In the genomic region with DNA sequence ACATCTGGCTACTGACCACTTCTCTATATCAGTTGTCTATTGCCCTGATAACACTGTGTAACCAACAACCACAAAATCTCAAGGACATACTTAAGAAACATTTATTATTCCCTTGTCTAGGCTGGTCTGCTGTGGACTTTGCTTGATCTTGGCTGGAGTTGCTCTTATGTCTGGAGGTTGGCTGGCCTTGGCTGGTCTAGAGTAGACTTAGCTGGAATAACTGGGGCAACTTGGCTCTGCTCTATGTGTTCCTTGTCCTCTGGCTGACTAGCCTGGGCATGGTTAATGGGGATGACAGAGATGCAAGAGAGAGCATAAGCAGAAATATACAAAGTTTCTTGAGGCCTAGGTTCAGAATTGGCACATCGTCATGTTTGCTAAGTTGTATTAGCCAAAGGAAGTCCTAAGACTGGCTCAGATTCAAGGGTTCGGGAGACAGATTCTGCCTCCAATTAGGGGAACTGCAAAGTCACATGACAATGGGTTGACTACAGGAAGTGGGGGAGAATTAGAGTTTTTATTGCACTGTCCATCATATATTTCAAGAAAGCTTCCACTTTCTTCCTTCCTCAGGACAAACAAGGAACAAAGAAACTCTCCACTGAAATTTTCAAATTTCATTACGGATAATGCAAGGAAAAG, we compare ENCODE assay signal across 16 cellular contexts.
DNase-seq lines count a peak whose midpoint lies in the region; ATAC-seq and TF ChIP-seq lines count a peak whose summit lies in the region.
"Had no signal": no experiment of that assay in that cellular context is flagged by ENCODE, and none has a peak within 500 bp of the region (broad histone marks: within the 10 kb centered on the region; RNA-seq: fewer than 3 reads in every experiment).

No MANE protein-coding gene starts in this region.

- ATAC-seq in GM23338: no peak
- ATAC-seq in activated naive CD8-positive, alpha-beta T cell treated with anti-CD3 and anti-CD28 coated beads, Interleukin-2, amount 10 ng/mL, durations not matched to agents 7 days and 5 days (ENCODE audit: low read depth): no peak
- no peak for ATAC-seq in naive B cell (ENCODE audit: low read depth in 2 of 2)
- ATAC-seq in HG03565 (IDR thresholded peaks at IDR 0.05; ENCODE audit: unreplicated experiment): no peak
- ATAC-seq in GM19467 (IDR thresholded peaks at IDR 0.05; ENCODE audit: unreplicated experiment): no peak
- no peak for ATAC-seq in HG03045 (IDR thresholded peaks at IDR 0.05; ENCODE audit: unreplicated experiment)
- ATAC-seq: activated CD8-positive, alpha-beta memory T cell treated with anti-CD3 and anti-CD28 coated beads, Interleukin-2, amount 10 ng/mL, durations not matched to agents 7 days and 5 days had no signal

- peak overlapping the region; percentile 16; the same call in 1 of the 2 replicates for H3K27ac Mint-ChIP-seq in GM23338
- H3K27ac Mint-ChIP-seq in activated naive CD8-positive, alpha-beta T cell treated with anti-CD3 and anti-CD28 coated beads, Interleukin-2, amount 10 ng/mL, durations not matched to agents 7 days and 5 days: peak overlapping the region; percentile 9
- peak overlapping the region; percentile 9 to 83 (median 56) for H3K27ac Mint-ChIP-seq in naive B cell
- H3K27ac Mint-ChIP-seq: activated CD8-positive, alpha-beta memory T cell treated with anti-CD3 and anti-CD28 coated beads, Interleukin-2, amount 10 ng/mL, durations not matched to agents 7 days and 5 days had no signal

- H3K4me3 ChIP-seq in A673 (ENCODE audit: low read depth, low read length, poor library complexity, severe bottlenecking): no peak overlapping the region
- H3K4me3 ChIP-seq in GM23338: no peak overlapping the region
- H3K4me3 ChIP-seq: lung, SJSA1, upper lobe of left lung had no signal

- peaks cover 9% of the 10 kb centered on the region for H3K4me1 Mint-ChIP-seq in GM23338
- H3K4me1 Mint-ChIP-seq in activated naive CD8-positive, alpha-beta T cell treated with anti-CD3 and anti-CD28 coated beads, Interleukin-2, amount 10 ng/mL, durations not matched to agents 7 days and 5 days: peaks cover 43% of the 10 kb centered on the region
- peaks cover 22 to 38% (median 35%) of the 10 kb centered on the region in 3 donors for H3K4me1 Mint-ChIP-seq in naive B cell

- H3K27me3 Mint-ChIP-seq in GM23338 (ENCODE audit: insufficient read depth, low read depth, poor library complexity) (no peaks in the 10 kb centered on the region), naive B cell (no peaks in the 10 kb centered on the region)
- no peaks in the 10 kb centered on the region for H3K27me3 Mint-ChIP-seq in activated naive CD8-positive, alpha-beta T cell treated with anti-CD3 and anti-CD28 coated beads, Interleukin-2, amount 10 ng/mL, durations not matched to agents 7 days and 5 days
- H3K27me3 Mint-ChIP-seq: activated CD8-positive, alpha-beta memory T cell treated with anti-CD3 and anti-CD28 coated beads, Interleukin-2, amount 10 ng/mL, durations not matched to agents 7 days and 5 days had no signal

- CTCF ChIA-PET in A673 (lab: Charles Lee): interaction anchor here (0.6 kb wide), 1 partner anchor 57 kb away, joined by 6 read pairs; no protein-coding TSS in a partner anchor

- H4K20me1 ChIP-seq in GM23338 (replicated peaks; ENCODE audit: insufficient read depth): no peaks in the 10 kb centered on the region

- BruUV-seq in A673 (replicated peaks; lab: Mats Ljungman, UMichigan): no TSS peak

- intact Hi-C loops in A673 (cut with micrococcal nuclease; ENCODE audit: unreplicated experiment): no loop called here

- H3K36me3 ChIP-seq in A673 (ENCODE audit: insufficient read depth, low read length, poor library complexity, severe bottlenecking): no peaks in the 10 kb centered on the region
- H3K36me3 ChIP-seq in GM23338 (ENCODE audit: insufficient read depth): no peaks in the 10 kb centered on the region
- H3K36me3 ChIP-seq: SJSA1, upper lobe of left lung had no signal

- H3K4me1 ChIP-seq in A673 (ENCODE audit: insufficient read depth, low read length, poor library complexity, severe bottlenecking): peaks cover 70% of the 10 kb centered on the region
- H3K4me1 ChIP-seq in GM23338 (ENCODE audit: insufficient read depth): peaks cover 8% of the 10 kb centered on the region; the same call in 1 of the 2 replicates

- POLR2A ChIA-PET in A673 (lab: Charles Lee; ENCODE audit: low non-redundant PET): no interaction called here
- POLR2A ChIA-PET in activated naive CD8-positive, alpha-beta T cell treated with anti-CD3 and anti-CD28 coated beads, Interleukin-2, amount 10 ng/mL, durations not matched to agents 7 days and 5 days (lab: Charles Lee): interaction anchor here (1.8 kb wide), 1 partner anchor 355 kb away, joined by 21 read pairs; the partner anchor contains the start of gene IVNS1ABP

- no peaks in the 10 kb centered on the region for H3F3A ChIP-seq in GM23338 (replicated peaks; ENCODE audit: low read depth)

- H3K9me3 ChIP-seq in A673 (ENCODE audit: low read depth, low read length, poor library complexity, severe bottlenecking): no peaks in the 10 kb centered on the region
- H3K9me3 ChIP-seq: SJSA1, upper lobe of left lung had no signal

- DNase-seq in A673 (ENCODE audit: low spot score) (no peak), GM23338 (ENCODE audit: low spot score) (no peak), naive B cell (no peak), EL (no peak)
- DNase-seq in activated naive CD8-positive, alpha-beta T cell treated with anti-CD3 and anti-CD28 coated beads, Interleukin-2, amount 10 ng/mL, durations not matched to agents 7 days and 5 days: no peak
- DNase-seq: activated CD8-positive, alpha-beta memory T cell treated with anti-CD3 and anti-CD28 coated beads, Interleukin-2, amount 10 ng/mL, durations not matched to agents 7 days and 5 days; HCEC 1CT; NCI-H2107; NCI-H774; occipital lobe; upper lobe of left lung had no signal

- no peak overlapping the region for H3K4me3 Mint-ChIP-seq in GM23338
- H3K4me3 Mint-ChIP-seq in activated naive CD8-positive, alpha-beta T cell treated with anti-CD3 and anti-CD28 coated beads, Interleukin-2, amount 10 ng/mL, durations not matched to agents 7 days and 5 days: peak overlapping the region; percentile 20
- peak overlapping the region in 5 of 8 donors; percentile 33 to 64 (median 42) for H3K4me3 Mint-ChIP-seq in naive B cell
- H3K4me3 Mint-ChIP-seq: activated CD8-positive, alpha-beta memory T cell treated with anti-CD3 and anti-CD28 coated beads, Interleukin-2, amount 10 ng/mL, durations not matched to agents 7 days and 5 days had no signal

- H3K36me3 Mint-ChIP-seq in GM23338 (ENCODE audit: low read depth) (no peaks in the 10 kb centered on the region), naive B cell (peaks cover 0 to 6% of the 10 kb centered on the region in 2 donors)
- H3K36me3 Mint-ChIP-seq in activated naive CD8-positive, alpha-beta T cell treated with anti-CD3 and anti-CD28 coated beads, Interleukin-2, amount 10 ng/mL, durations not matched to agents 7 days and 5 days: peaks cover 11% of the 10 kb centered on the region

- 0 out of 2 replicates have a peak, but pooled peaks cover 3% of the 10 kb centered on the region for H3K9me2 ChIP-seq in GM23338 (ENCODE audit: insufficient read depth)

- H3K27ac ChIP-seq in A673 (ENCODE audit: low read depth, low read length, poor library complexity, severe bottlenecking) (peak overlapping the region; percentile 4), GM23338 (ENCODE audit: low read depth) (no peak overlapping the region)
- H3K27ac ChIP-seq: SJSA1 had no signal

- no peaks in the 10 kb centered on the region for H3K79me2 ChIP-seq in GM23338 (replicated peaks; ENCODE audit: insufficient read depth)

- H3K9me3 Mint-ChIP-seq in GM23338: no peaks in the 10 kb centered on the region
- peaks cover 2% of the 10 kb centered on the region for H3K9me3 Mint-ChIP-seq in activated naive CD8-positive, alpha-beta T cell treated with anti-CD3 and anti-CD28 coated beads, Interleukin-2, amount 10 ng/mL, durations not matched to agents 7 days and 5 days
- peaks cover 0 to 2% (median 0%) of the 10 kb centered on the region in 7 donors for H3K9me3 Mint-ChIP-seq in naive B cell

- H3K27me3 ChIP-seq in A673 (replicated peaks; ENCODE audit: insufficient read depth, low read depth, low read length, poor library complexity) (no peaks in the 10 kb centered on the region), GM23338 (ENCODE audit: insufficient read depth) (no peaks in the 10 kb centered on the region)
- H3K27me3 ChIP-seq: SJSA1, upper lobe of left lung had no signal

- H2AFZ ChIP-seq in GM23338: no peak overlapping the region

- no peak for TF ChIP-seq CTCF in A673 (conservative IDR thresholded peaks at IDR 0.05; ENCODE audit: low read depth, low read length)
- TF ChIP-seq CTCF in GM23338 (conservative IDR thresholded peaks at IDR 0.05; ENCODE audit: low read depth in 2 of 2): no peak

- H3K4me2 ChIP-seq in GM23338: no peak overlapping the region

TF ChIP-seq in GM23338, 12 proteins besides CTCF, POLR2A, EP300 and RAD21 (continues in another document):
- TF ChIP-seq EZH2 (IDR thresholded peaks at IDR 0.05; ENCODE audit: low read depth, unreplicated experiment) (no peak), CREB1 (CRISPR knock-in tag; IDR thresholded peaks at IDR 0.05; ENCODE audit: low read depth) (no peak)
- TF ChIP-seq, protein P1, sequence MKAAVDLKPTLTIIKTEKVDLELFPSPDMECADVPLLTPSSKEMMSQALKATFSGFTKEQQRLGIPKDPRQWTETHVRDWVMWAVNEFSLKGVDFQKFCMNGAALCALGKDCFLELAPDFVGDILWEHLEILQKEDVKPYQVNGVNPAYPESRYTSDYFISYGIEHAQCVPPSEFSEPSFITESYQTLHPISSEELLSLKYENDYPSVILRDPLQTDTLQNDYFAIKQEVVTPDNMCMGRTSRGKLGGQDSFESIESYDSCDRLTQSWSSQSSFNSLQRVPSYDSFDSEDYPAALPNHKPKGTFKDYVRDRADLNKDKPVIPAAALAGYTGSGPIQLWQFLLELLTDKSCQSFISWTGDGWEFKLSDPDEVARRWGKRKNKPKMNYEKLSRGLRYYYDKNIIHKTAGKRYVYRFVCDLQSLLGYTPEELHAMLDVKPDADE (IDR thresholded peaks at IDR 0.05): no peak
